In the genomic region with DNA sequence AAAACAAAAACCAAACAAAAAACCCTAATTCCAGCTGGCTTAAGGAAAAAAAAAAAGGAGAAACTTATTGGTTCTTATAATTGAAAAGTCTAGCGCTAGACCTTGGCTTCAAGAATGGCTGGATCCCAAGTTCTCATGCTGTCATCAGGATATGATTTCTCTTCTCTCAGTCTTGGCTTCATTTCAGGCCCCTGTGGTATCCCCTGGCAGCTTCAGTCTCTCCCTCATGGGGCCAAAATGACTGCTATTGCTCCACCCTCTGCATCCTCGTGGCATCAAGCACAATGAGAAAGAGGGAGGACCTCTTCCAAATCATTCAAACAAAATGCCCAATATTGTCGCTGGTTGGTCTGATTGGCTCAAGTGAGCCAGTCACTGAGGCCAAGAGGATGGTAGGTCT, we compare ENCODE assay signal across 26 cellular contexts.
DNase-seq lines count a peak whose midpoint lies in the region; TF ChIP-seq lines count a peak whose summit lies in the region.
"Had no signal": no experiment of that assay in that cellular context is flagged by ENCODE, and none has a peak within 500 bp of the region (broad histone marks: within the 10 kb centered on the region; RNA-seq: fewer than 3 reads in every experiment).

No MANE protein-coding gene starts in this region.

- H3K79me1 ChIP-seq in mesendoderm (ENCODE audit: low read length): no peaks in the 10 kb centered on the region

- H3K23ac ChIP-seq in mesendoderm (ENCODE audit: low read length): no peak overlapping the region

- H3K27ac Mint-ChIP-seq in nephron progenitor cell: no peak overlapping the region
- H3K27ac Mint-ChIP-seq: CD8-positive, alpha-beta T cell; IgD-negative memory B cell had no signal

- H2BK120ac ChIP-seq in mesendoderm (ENCODE audit: low read depth, low read length): no peak overlapping the region

- no peak overlapping the region for H3K4ac ChIP-seq in mesendoderm (ENCODE audit: low read depth, low read length)

- no peaks in the 10 kb centered on the region for H3K4me1 Mint-ChIP-seq in nephron progenitor cell
- H3K4me1 Mint-ChIP-seq: IgD-negative memory B cell had no signal

- H3K27me3 ChIP-seq in mesendoderm (ENCODE audit: insufficient read depth, low read length, poor library complexity): no peaks in the 10 kb centered on the region
- H3K27me3 ChIP-seq: Peyer's patch, SJCRH30 had no signal

- no peak overlapping the region for H3K18ac ChIP-seq in mesendoderm (ENCODE audit: low read length)

- H3K4me3 ChIP-seq in choroid plexus epithelial cell (ENCODE audit: low read depth, low read length) (no peak overlapping the region), fibroblast of the aortic adventitia (ENCODE audit: low read depth, low read length) (no peak overlapping the region), mesendoderm (ENCODE audit: low read length) (no peak overlapping the region)
- H3K4me3 ChIP-seq: Peyer's patch, SJCRH30 had no signal

- no peaks in the 10 kb centered on the region for H3K9me3 Mint-ChIP-seq in nephron progenitor cell
- H3K9me3 Mint-ChIP-seq: CD8-positive, alpha-beta T cell; IgD-negative memory B cell had no signal

- H2BK5ac ChIP-seq in mesendoderm (ENCODE audit: low read length): no peak overlapping the region

- H3K27ac ChIP-seq in mesendoderm (ENCODE audit: low read depth, low read length): no peak overlapping the region
- H3K27ac ChIP-seq: Peyer's patch, SJCRH30 had no signal

- H2AK5ac ChIP-seq in mesendoderm (ENCODE audit: low read length): no peak overlapping the region

- no peaks in the 10 kb centered on the region for H3K79me2 ChIP-seq in mesendoderm (ENCODE audit: control insufficient read depth, insufficient read depth, low read length)

- no peak overlapping the region for H4K5ac ChIP-seq in mesendoderm (ENCODE audit: low read length)

- no peak overlapping the region for H3K56ac ChIP-seq in mesendoderm (ENCODE audit: low read length)

- H3K9ac ChIP-seq in mesendoderm (ENCODE audit: low read length): no peak overlapping the region

- no peak for TF ChIP-seq CTCF in choroid plexus epithelial cell (conservative IDR thresholded peaks at IDR 0.05; ENCODE audit: low read depth, low read length)
- TF ChIP-seq CTCF in fibroblast of the aortic adventitia (IDR thresholded peaks at IDR 0.05; ENCODE audit: insufficient read depth, low read length): no peak
- no peak for TF ChIP-seq CTCF in nephron progenitor cell (IDR thresholded peaks at IDR 0.05)

- H3K36me3 Mint-ChIP-seq in nephron progenitor cell (ENCODE audit: low read depth): no peaks in the 10 kb centered on the region
- H3K36me3 Mint-ChIP-seq: CD8-positive, alpha-beta T cell; IgD-negative memory B cell had no signal

- peaks cover 7% of the 10 kb centered on the region for H3K27me3 Mint-ChIP-seq in nephron progenitor cell (ENCODE audit: low read depth, poor library complexity)
- H3K27me3 Mint-ChIP-seq: IgD-negative memory B cell had no signal

- H3K4me3 Mint-ChIP-seq in nephron progenitor cell: no peak overlapping the region
- H3K4me3 Mint-ChIP-seq: CD8-positive, alpha-beta T cell; IgD-negative memory B cell had no signal

- H3K36me3 ChIP-seq in mesendoderm (ENCODE audit: control insufficient read depth, insufficient read depth, low read length): no peaks in the 10 kb centered on the region
- H3K36me3 ChIP-seq: SJCRH30 had no signal

- no peak overlapping the region for H4K8ac ChIP-seq in mesendoderm (ENCODE audit: low read depth, low read length)

- no CpG with 5 or more reads among the region's 3 CpGs for WGBS in mesendoderm (ENCODE audit: extremely low coverage, insufficient coverage, low lambda C conversion rate)

- peaks cover 2% of the 10 kb centered on the region for H3K4me1 ChIP-seq in mesendoderm (ENCODE audit: control insufficient read depth, low read depth, low read length)
- H3K4me1 ChIP-seq: Peyer's patch, SJCRH30 had no signal

- H3K4me2 ChIP-seq in mesendoderm (ENCODE audit: low read length): no peak overlapping the region

- no peak overlapping the region for H2BK15ac ChIP-seq in mesendoderm (replicated peaks; ENCODE audit: low read depth)

- peak; percentile 13 for DNase-seq in Daoy (ENCODE audit: low read depth)
- peak; percentile 54 for DNase-seq in NCI-H446 treated with DMSO at 0.1 percent for 48 hours (lab: John Stamatoyannopoulos, UW)
- DNase-seq in choroid plexus epithelial cell (ENCODE audit: low read depth): peak; percentile 50
- DNase-seq in fibroblast of the aortic adventitia (ENCODE audit: low read depth): peak; percentile 33
- DNase-seq in NCI-H82 (lab: John Stamatoyannopoulos, UW): no peak
- no peak for DNase-seq in mesendoderm
- no peak for DNase-seq in nephron progenitor cell
- no peak for DNase-seq in HUDEP-2 (lab: John Stamatoyannopoulos, UW; ENCODE audit: unreplicated experiment in 76 of 76)
- DNase-seq: 8988T; AML-193; C1 segment of cervical spinal cord; CD8-positive, alpha-beta T cell; DND-41; GOT3; HCEC 1CT; Karpas-422; MM.1S; NCI-H1048; NCI-H1436; NCI-H187 treated with DMSO at 0.1 percent for 48 hours; NCI-H2107; NCI-H510A; NCI-H748 treated with DMSO at 0.1 percent for 48 hours; Peyer's patch; SJCRH30 had no signal

Comparison
In these comparisons a context has a peak if more than half of its experiments do, and no peak if none do; other contexts are left out.
1. DNase-seq: peak in Daoy (single experiment), NCI-H446 treated with DMSO at 0.1 percent for 48 hours (single experiment), choroid plexus epithelial cell (single experiment) and fibroblast of the aortic adventitia (single experiment); none in NCI-H82 (single experiment), mesendoderm (single experiment), nephron progenitor cell (single experiment) and HUDEP-2 (0 of 76).